In the genomic region with DNA sequence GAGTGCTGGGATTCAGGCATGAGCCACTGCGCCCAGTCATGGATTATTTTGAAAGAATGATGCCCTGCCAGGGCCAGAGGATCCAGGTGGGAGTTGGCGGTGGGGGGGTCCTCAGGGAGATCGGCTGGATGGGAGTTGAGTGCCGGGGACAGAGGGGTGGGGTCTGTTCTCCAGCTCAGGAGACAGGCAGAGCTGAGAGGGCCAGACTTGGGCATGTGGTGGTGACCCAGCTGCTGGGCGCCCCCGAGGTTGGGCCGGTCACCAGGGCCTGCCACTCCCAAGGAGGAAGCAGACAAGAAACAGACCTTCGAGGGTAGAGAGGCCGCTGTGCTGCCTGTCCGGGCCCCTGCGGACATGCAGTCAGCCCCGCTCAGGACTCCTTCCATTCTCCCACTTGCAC, we compare ENCODE assay signal across 1 cellular context.
A peak's percentile ranks its signal among the peaks of the same experiment; 100 is the strongest.
TF ChIP-seq lines count a peak whose summit lies in the region.

No MANE protein-coding gene starts in this region.

TF ChIP-seq in H1, 55 proteins besides CTCF, POLR2A, EP300 and RAD21:
- TF ChIP-seq TBP (IDR thresholded peaks at IDR 0.05; ENCODE audit: low read depth, low read length) (no peak), POLR2AphosphoS5 (IDR thresholded peaks at IDR 0.05; ENCODE audit: low read depth, low read length) (peak; percentile 52), BRCA1 (IDR thresholded peaks at IDR 0.05; ENCODE audit: low read depth, low read length) (no peak), HDAC2 (IDR thresholded peaks at IDR 0.05; ENCODE audit: borderline replicate concordance in 1 of 2, low read depth in 2 of 2, low read length in 2 of 2) (no peak), TEAD4 (IDR thresholded peaks at IDR 0.05; ENCODE audit: low read depth, low read length) (no peak), SIX5 (IDR thresholded peaks at IDR 0.05; ENCODE audit: low read depth, low read length) (no peak), ASH2L (IDR thresholded peaks at IDR 0.05; ENCODE audit: low read length) (no peak)
- TF ChIP-seq, protein P1, sequence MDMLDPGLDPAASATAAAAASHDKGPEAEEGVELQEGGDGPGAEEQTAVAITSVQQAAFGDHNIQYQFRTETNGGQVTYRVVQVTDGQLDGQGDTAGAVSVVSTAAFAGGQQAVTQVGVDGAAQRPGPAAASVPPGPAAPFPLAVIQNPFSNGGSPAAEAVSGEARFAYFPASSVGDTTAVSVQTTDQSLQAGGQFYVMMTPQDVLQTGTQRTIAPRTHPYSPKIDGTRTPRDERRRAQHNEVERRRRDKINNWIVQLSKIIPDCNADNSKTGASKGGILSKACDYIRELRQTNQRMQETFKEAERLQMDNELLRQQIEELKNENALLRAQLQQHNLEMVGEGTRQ (IDR thresholded peaks at IDR 0.05; ENCODE audit: low read length), result no peak
